ENCODE assay signal across 8 cellular contexts in the genomic region with DNA sequence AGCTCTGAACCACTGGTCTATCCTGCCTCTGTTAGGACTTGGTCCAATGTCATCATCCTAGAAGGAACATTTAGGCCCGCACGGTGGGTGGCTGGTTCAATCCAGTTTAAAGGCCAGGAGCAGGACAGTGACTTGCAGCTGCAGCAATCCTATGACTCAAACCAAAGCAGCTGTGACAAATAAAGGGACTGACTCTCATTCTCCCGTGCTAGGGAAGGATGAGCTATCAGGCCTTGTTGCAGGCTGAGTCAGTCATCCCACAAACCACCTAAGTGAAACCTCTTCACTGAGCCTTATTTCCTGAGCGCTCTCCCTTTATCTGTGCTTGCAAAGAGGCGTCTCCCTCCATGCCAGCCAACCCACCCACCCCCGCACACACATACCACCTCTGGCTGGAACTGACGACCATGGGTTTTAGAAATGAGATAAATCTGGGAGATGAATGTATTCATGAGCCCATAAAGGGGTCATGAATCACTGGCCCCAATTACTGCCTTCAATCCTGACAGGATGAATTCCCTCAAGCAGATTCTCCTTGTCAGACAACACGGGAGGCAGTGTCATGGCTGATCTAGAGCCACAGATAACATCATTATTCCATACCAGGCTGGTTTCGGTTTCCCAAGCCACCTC.
A peak's percentile ranks its signal among the peaks of the same experiment; 100 is the strongest.
DNase-seq lines count a peak whose midpoint lies in the region; ATAC-seq lines count a peak whose summit lies in the region.

No MANE protein-coding gene starts in this region.

- in situ Hi-C loops in KBM-7 (cut with MboI; ENCODE audit: low pct_unique_long_range_greater_than_20kb, low sequenced_read_pairs): no loop called here

- DNase-seq in M059J (ENCODE audit: low read depth) (peak; percentile 95), caudate nucleus (lab: John Stamatoyannopoulos, UW) (peak in 23 of 61 donors; percentile 15 to 75 (median 37)), renal cortical epithelial cell (ENCODE audit: low read depth) (peak; percentile 92), KBM-7 (no peak), ureter (ENCODE audit: low spot score) (no peak), AML-193 (lab: John Stamatoyannopoulos, UW) (no peak), NCI-H2196 (lab: John Stamatoyannopoulos, UW; ENCODE audit: unreplicated experiment) (no peak)

- ATAC-seq in GM18520 (IDR thresholded peaks at IDR 0.05; ENCODE audit: unreplicated experiment): peak; percentile 45

- peak overlapping the region; percentile 75 for H3K27ac ChIP-seq in caudate nucleus (ENCODE audit: low read depth, low read length)

Comparison
In these comparisons a context has a peak if more than half of its experiments do, and no peak if none do; other contexts are left out.
1. DNase-seq: peak in M059J (single experiment) and renal cortical epithelial cell (single experiment); none in KBM-7 (single experiment), ureter (single experiment), AML-193 (0 of 2) and NCI-H2196 (single experiment).